Comparison of ENCODE assay signal across 15 cellular contexts in the genomic region with DNA sequence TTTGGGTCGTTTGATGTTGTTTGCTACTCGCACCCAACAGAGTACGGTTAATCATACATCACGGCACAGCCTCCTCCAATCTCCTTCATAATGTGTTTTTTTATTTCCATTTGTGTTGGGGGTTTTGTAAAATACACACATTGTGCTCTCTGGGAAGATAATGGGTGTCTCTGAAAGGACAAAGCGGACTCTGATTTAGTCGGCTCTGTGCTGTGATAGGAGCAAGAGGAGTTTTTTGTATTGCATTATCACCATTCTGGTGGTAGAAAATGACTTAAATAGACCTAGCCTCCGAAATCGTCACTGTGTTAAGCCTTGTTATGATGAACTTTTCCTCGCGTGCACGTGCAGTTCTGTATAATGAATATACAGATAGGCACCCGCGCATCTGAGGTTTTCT.
DNase-seq lines count a peak whose midpoint lies in the region; TF ChIP-seq lines count a peak whose summit lies in the region.
"Had no signal": no experiment of that assay in that cellular context is flagged by ENCODE, and none has a peak within 500 bp of the region (broad histone marks: within the 10 kb centered on the region; RNA-seq: fewer than 3 reads in every experiment).

No MANE protein-coding gene starts in this region.

- DNase-seq in Ammon's horn (ENCODE audit: low spot score) (peak; percentile 61), NCI-H748 (lab: John Stamatoyannopoulos, UW; ENCODE audit: unreplicated experiment) (peak; percentile 80), glutamatergic neuron (no peak), neural crest cell (ENCODE audit: low read depth, low spot score) (no peak), NCI-H774 (lab: John Stamatoyannopoulos, UW) (no peak), NCI-H2081 treated with DMSO at 0.1 percent for 48 hours (lab: John Stamatoyannopoulos, UW) (no peak), HFFc6 (no peak)
- no peak for DNase-seq in stimulated activated naive CD4-positive, alpha-beta T cell (lab: John Stamatoyannopoulos, UW)
- DNase-seq: AML-193, DND-41, HCEC 1CT, IMR-90, NCI-H187, NCI-H345, NCI-H526 had no signal

- H3K27me3 Mint-ChIP-seq in glutamatergic neuron (ENCODE audit: unreplicated experiment) (no peaks in the 10 kb centered on the region), neural crest cell (ENCODE audit: low read depth) (no peaks in the 10 kb centered on the region), HFFc6 (ENCODE audit: insufficient read depth) (no peaks in the 10 kb centered on the region)

- peak overlapping the region; percentile 60 for H3K4me3 Mint-ChIP-seq in glutamatergic neuron (ENCODE audit: unreplicated experiment)
- H3K4me3 Mint-ChIP-seq in neural crest cell: peak overlapping the region; percentile 0
- no peak overlapping the region for H3K4me3 Mint-ChIP-seq in HFFc6

- H3K27ac Mint-ChIP-seq in glutamatergic neuron (ENCODE audit: unreplicated experiment) (peak overlapping the region; percentile 5), neural crest cell (ENCODE audit: unreplicated experiment) (no peak overlapping the region), HFFc6 (no peak overlapping the region)

- H3K9me3 Mint-ChIP-seq in glutamatergic neuron (ENCODE audit: unreplicated experiment) (peaks cover 3% of the 10 kb centered on the region), neural crest cell (peaks cover 2% of the 10 kb centered on the region), HFFc6 (peaks cover 4% of the 10 kb centered on the region; the same call in 1 of the 2 replicates)

- TF ChIP-seq CTCF in glutamatergic neuron (IDR thresholded peaks at IDR 0.05; ENCODE audit: partially characterized antibody, unreplicated experiment): no peak
- TF ChIP-seq CTCF in neural crest cell (conservative IDR thresholded peaks at IDR 0.05): no peak
- no peak for TF ChIP-seq CTCF in HFFc6 (IDR thresholded peaks at IDR 0.05)

- H3K36me3 Mint-ChIP-seq in glutamatergic neuron (ENCODE audit: unreplicated experiment): no peaks in the 10 kb centered on the region
- H3K36me3 Mint-ChIP-seq in neural crest cell (ENCODE audit: low read depth): no peaks in the 10 kb centered on the region
- H3K36me3 Mint-ChIP-seq in HFFc6 (ENCODE audit: low read depth): no peaks in the 10 kb centered on the region; the same call in 1 of the 2 replicates

- H3K4me1 Mint-ChIP-seq in glutamatergic neuron (ENCODE audit: low read depth, unreplicated experiment) (peaks cover 18% of the 10 kb centered on the region), neural crest cell (peaks cover 32% of the 10 kb centered on the region), HFFc6 (ENCODE audit: low read depth) (no peaks in the 10 kb centered on the region)

Comparison
In these comparisons a context has a peak if more than half of its experiments do, and no peak if none do; other contexts are left out.
1. DNase-seq: peak in Ammon's horn (single experiment) and NCI-H748 (single experiment); none in glutamatergic neuron (single experiment), neural crest cell (single experiment), stimulated activated naive CD4-positive, alpha-beta T cell (0 of 6), NCI-H774 (single experiment), NCI-H2081 treated with DMSO at 0.1 percent for 48 hours (single experiment) and HFFc6 (single experiment).